9 cellular contexts compared by ENCODE assay signal in the genomic region with DNA sequence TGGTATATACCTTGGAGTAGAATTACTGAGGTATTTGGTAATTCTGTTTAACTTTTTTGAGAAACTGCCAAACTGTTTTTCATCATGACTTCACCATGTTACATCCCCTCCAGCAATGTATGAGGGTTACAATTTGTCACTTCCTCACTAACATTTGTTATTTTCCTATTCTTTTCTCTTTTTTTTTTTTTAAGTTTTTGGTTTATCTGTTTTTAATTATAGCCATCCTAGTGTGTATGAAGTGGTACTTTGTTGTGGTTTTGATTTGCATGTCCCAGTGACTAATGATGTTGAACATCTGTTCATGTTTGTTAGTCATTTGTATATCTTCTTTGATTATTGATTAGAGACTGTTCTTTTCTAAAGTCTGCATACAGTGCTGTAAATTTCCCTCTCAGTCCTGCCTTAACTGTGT.
A peak's percentile ranks its signal among the peaks of the same experiment; 100 is the strongest.
DNase-seq lines count a peak whose midpoint lies in the region; ATAC-seq and TF ChIP-seq lines count a peak whose summit lies in the region.
"Had no signal": no experiment of that assay in that cellular context is flagged by ENCODE, and none has a peak within 500 bp of the region (broad histone marks: within the 10 kb centered on the region; RNA-seq: fewer than 3 reads in every experiment).

No MANE protein-coding gene starts in this region.

- H3F3A ChIP-seq in smooth muscle cell (ENCODE audit: low read depth): peaks cover 4% of the 10 kb centered on the region

- no peak overlapping the region for H3K4me3 ChIP-seq in foreskin fibroblast (ENCODE audit: low read depth in 1 of 2, low read length in 2 of 2)
- H3K4me3 ChIP-seq in smooth muscle cell: no peak overlapping the region

- H3K27ac Mint-ChIP-seq in HFFc6: peak overlapping the region; percentile 42

- H2AFZ ChIP-seq in smooth muscle cell (ENCODE audit: low read depth): no peak overlapping the region

- H3K4me2 ChIP-seq in smooth muscle cell: no peak overlapping the region

- peaks cover 62% of the 10 kb centered on the region for H3K4me1 Mint-ChIP-seq in HFFc6 (ENCODE audit: low read depth)

- H3K9ac ChIP-seq in smooth muscle cell (ENCODE audit: low read depth): no peak overlapping the region

- DNase-seq in HFFc6: peak; percentile 29
- DNase-seq in LHCN-M2 (ENCODE audit: low read depth): peak; percentile 43
- peak; percentile 67 to 84 for DNase-seq in foreskin fibroblast
- DNase-seq in left lobe of liver (ENCODE audit: low spot score): no peak
- no peak for DNase-seq in islet precursor cell
- DNase-seq in AG08396 (ENCODE audit: low spot score): no peak
- DNase-seq in smooth muscle cell (lab: John Stamatoyannopoulos, UW; ENCODE audit: unreplicated experiment): no peak
- DNase-seq: immature natural killer cell had no signal

- TF ChIP-seq CTCF in HFFc6 (IDR thresholded peaks at IDR 0.05): no peak
- TF ChIP-seq CTCF in foreskin fibroblast (IDR thresholded peaks at IDR 0.05; ENCODE audit: low read depth, low read length): no peak
- TF ChIP-seq CTCF in smooth muscle cell (IDR thresholded peaks at IDR 0.05; ENCODE audit: borderline replicate concordance, insufficient read depth, poor library complexity, severe bottlenecking): no peak

- no peaks in the 10 kb centered on the region for H3K27me3 ChIP-seq in smooth muscle cell (ENCODE audit: low read depth)

- H3K36me3 ChIP-seq in smooth muscle cell (ENCODE audit: low read depth): no peaks in the 10 kb centered on the region

- H3K9me3 Mint-ChIP-seq in HFFc6: peaks cover 4% of the 10 kb centered on the region; the same call in 1 of the 2 replicates

- peaks cover 11% of the 10 kb centered on the region for H3K36me3 Mint-ChIP-seq in HFFc6 (ENCODE audit: low read depth)
- H3K36me3 Mint-ChIP-seq: immature natural killer cell had no signal

- H3K27ac ChIP-seq in smooth muscle cell (ENCODE audit: low read depth): no peak overlapping the region

- ATAC-seq in GM18867 (IDR thresholded peaks at IDR 0.05; ENCODE audit: unreplicated experiment): peak; percentile 68
- no peak for ATAC-seq in left lobe of liver

- H3K27me3 Mint-ChIP-seq in HFFc6 (ENCODE audit: insufficient read depth): no peaks in the 10 kb centered on the region; the same call in 1 of the 2 replicates

- H3K4me1 ChIP-seq in smooth muscle cell (ENCODE audit: low read depth): no peaks in the 10 kb centered on the region

- H3K9me3 ChIP-seq in smooth muscle cell (replicated peaks; ENCODE audit: low read depth): no peaks in the 10 kb centered on the region

- H3K4me3 Mint-ChIP-seq in HFFc6: 0 out of 2 replicates have a peak overlapping the region, but pooled peaks have one; percentile 16
- H3K4me3 Mint-ChIP-seq: immature natural killer cell had no signal

- peaks cover 49% of the 10 kb centered on the region for H3K79me2 ChIP-seq in smooth muscle cell (ENCODE audit: low read depth)

- peaks cover 29% of the 10 kb centered on the region for H4K20me1 ChIP-seq in smooth muscle cell (ENCODE audit: low read depth)

Comparison
In these comparisons a context has a peak if more than half of its experiments do, and no peak if none do; other contexts are left out.
1. DNase-seq: peak in HFFc6 (single experiment), LHCN-M2 (single experiment) and foreskin fibroblast (2 of 2); none in left lobe of liver (single experiment), islet precursor cell (single experiment), AG08396 (single experiment) and smooth muscle cell (single experiment).